18 cellular contexts compared by ENCODE assay signal in genomic region chr9:95012035-95012708, GRCh38.
A peak's percentile ranks its signal among the peaks of the same experiment; 100 is the strongest.
DNase-seq lines count a peak whose midpoint lies in the region; ATAC-seq and TF ChIP-seq lines count a peak whose summit lies in the region.
"Had no signal": no experiment of that assay in that cellular context is flagged by ENCODE, and none has a peak within 500 bp of the region (broad histone marks: within the 10 kb centered on the region; RNA-seq: fewer than 3 reads in every experiment).

No MANE protein-coding gene starts in this region.

- H3K9me3 ChIP-seq in mesenchymal stem cell (ENCODE audit: control insufficient read depth, low read length) (no peaks in the 10 kb centered on the region), stomach smooth muscle (ENCODE audit: control insufficient read depth in 2 of 2, low read length in 2 of 2) (no peaks in the 10 kb centered on the region)
- H3K9me3 ChIP-seq: BE2C, breast epithelium had no signal

- TF ChIP-seq CTCF in HFFc6 (IDR thresholded peaks at IDR 0.05) (no peak), GM10266 (IDR thresholded peaks at IDR 0.05; ENCODE audit: control insufficient read depth, insufficient read depth, low read depth, missing control alignments) (no peak)

- H3K9me3 Mint-ChIP-seq in HFFc6: no peaks in the 10 kb centered on the region
- H3K9me3 Mint-ChIP-seq: activated naive CD4-positive, alpha-beta T cell treated with anti-CD3 and anti-CD28 coated beads, Interleukin-2, amount 10 ng/mL, durations not matched to agents 7 days and 5 days had no signal

- H3K4me1 ChIP-seq in mesenchymal stem cell (ENCODE audit: control insufficient read depth, insufficient read depth, low read depth, low read length) (peaks cover 4% of the 10 kb centered on the region), stomach smooth muscle (ENCODE audit: control insufficient read depth, insufficient read depth, low read length) (peaks cover 33% of the 10 kb centered on the region)
- H3K4me1 ChIP-seq: breast epithelium had no signal

- H3K27me3 ChIP-seq in mesenchymal stem cell (ENCODE audit: control insufficient read depth in 1 of 2, insufficient read depth in 1 of 2, low read length in 2 of 2) (no peaks in the 10 kb centered on the region), stomach smooth muscle (ENCODE audit: control insufficient read depth in 1 of 2, insufficient read depth in 2 of 2, low read length in 2 of 2) (no peaks in the 10 kb centered on the region)
- H3K27me3 ChIP-seq: BE2C, breast epithelium had no signal

- H3K27ac Mint-ChIP-seq in HFFc6: peak overlapping the region; percentile 16
- H3K27ac Mint-ChIP-seq: activated naive CD4-positive, alpha-beta T cell treated with anti-CD3 and anti-CD28 coated beads, Interleukin-2, amount 10 ng/mL, durations not matched to agents 7 days and 5 days had no signal

- no peak overlapping the region for H4K8ac ChIP-seq in mesenchymal stem cell (ENCODE audit: low read length)

- H3K4me3 Mint-ChIP-seq in HFFc6: no peak overlapping the region
- H3K4me3 Mint-ChIP-seq: activated naive CD4-positive, alpha-beta T cell treated with anti-CD3 and anti-CD28 coated beads, Interleukin-2, amount 10 ng/mL, durations not matched to agents 7 days and 5 days had no signal

- H2BK120ac ChIP-seq in mesenchymal stem cell (ENCODE audit: low read depth, low read length): no peak overlapping the region

- no peak for ATAC-seq in GM21723 (IDR thresholded peaks at IDR 0.05; ENCODE audit: unreplicated experiment)
- no peak for ATAC-seq in left colon

- no peak overlapping the region for H2BK5ac ChIP-seq in mesenchymal stem cell (ENCODE audit: low read depth, low read length, poor library complexity, severe bottlenecking)

- peaks cover 71% of the 10 kb centered on the region for H3K4me1 Mint-ChIP-seq in HFFc6 (ENCODE audit: low read depth)

- H3K27ac ChIP-seq in mesenchymal stem cell (ENCODE audit: low read length, poor library complexity, severe bottlenecking) (no peak overlapping the region), stomach smooth muscle (ENCODE audit: low read length) (peak overlapping the region; percentile 72)
- H3K27ac ChIP-seq: breast epithelium, KMS-11 had no signal

- H3K36me3 ChIP-seq in mesenchymal stem cell (ENCODE audit: control insufficient read depth in 1 of 2, insufficient read depth in 2 of 2, low read depth in 1 of 2, low read length in 2 of 2) (peaks cover 31 to 53% of the 10 kb centered on the region in 2 experiments), stomach smooth muscle (ENCODE audit: control insufficient read depth in 2 of 2, insufficient read depth in 2 of 2, low read length in 2 of 2) (peaks cover 11 to 13% of the 10 kb centered on the region in 2 donors)
- H3K36me3 ChIP-seq: breast epithelium had no signal

- intact Hi-C loops in left colon (cut with DNase I, micrococcal nuclease): no loop called here

- no peak overlapping the region for H3K18ac ChIP-seq in mesenchymal stem cell (ENCODE audit: low read depth in 1 of 2, low read length in 2 of 2)

- no peak overlapping the region for H3K23ac ChIP-seq in mesenchymal stem cell (ENCODE audit: low read length in 2 of 2)

- no peaks in the 10 kb centered on the region for H3K27me3 Mint-ChIP-seq in HFFc6 (ENCODE audit: insufficient read depth)

- peaks cover 56% of the 10 kb centered on the region for H3K36me3 Mint-ChIP-seq in HFFc6 (ENCODE audit: low read depth)

- no peak overlapping the region for H3K9ac ChIP-seq in mesenchymal stem cell (ENCODE audit: low read length)
- no peak overlapping the region for H3K9ac ChIP-seq in stomach smooth muscle (ENCODE audit: low read length in 2 of 2)
- H3K9ac ChIP-seq: KMS-11 had no signal

- H2AK5ac ChIP-seq in mesenchymal stem cell (ENCODE audit: low read length, severe bottlenecking): peak overlapping the region; percentile 41

- DNase-seq in HFFc6: no peak
- DNase-seq in astrocyte of the hippocampus (ENCODE audit: low read depth, low spot score): peak; percentile 51
- no peak for DNase-seq in mesenchymal stem cell
- DNase-seq in NCI-H226: no peak
- no peak for DNase-seq in GM10266 (ENCODE audit: extremely low spot score)
- DNase-seq in left colon: no peak
- DNase-seq: activated CD4-positive, alpha-beta T cell treated with anti-CD3 and anti-CD28 coated beads for 4 hours; activated naive CD4-positive, alpha-beta T cell treated with anti-CD3 and anti-CD28 coated beads, Interleukin-2, amount 10 ng/mL, durations not matched to agents 7 days and 5 days; BE2C; glutamatergic neuron; kidney; NCI-H1417; SIG-M5; T-helper 9 cell had no signal

- no peak overlapping the region for H4K91ac ChIP-seq in mesenchymal stem cell (ENCODE audit: low read length)

- H2AFZ ChIP-seq in mesenchymal stem cell (ENCODE audit: low read depth, low read length): no peak overlapping the region

- no peak overlapping the region for H3K14ac ChIP-seq in mesenchymal stem cell (ENCODE audit: low read length in 2 of 2)

- H3K79me1 ChIP-seq in mesenchymal stem cell (replicated peaks; ENCODE audit: low read length, poor library complexity, severe bottlenecking): peaks cover 2% of the 10 kb centered on the region

- H3K4ac ChIP-seq in mesenchymal stem cell (ENCODE audit: low read depth in 1 of 2, low read length in 2 of 2): no peak overlapping the region

- H3K4me3 ChIP-seq in mesenchymal stem cell (ENCODE audit: insufficient read depth in 1 of 2, low read depth in 1 of 2, low read length in 2 of 2): no peak overlapping the region
- peak overlapping the region; percentile 52 to 56 for H3K4me3 ChIP-seq in stomach smooth muscle (ENCODE audit: low read length in 2 of 2)
- H3K4me3 ChIP-seq: breast epithelium had no signal

- H2BK12ac ChIP-seq in mesenchymal stem cell (ENCODE audit: low read length in 2 of 2): no peak overlapping the region

- H2BK15ac ChIP-seq in mesenchymal stem cell (ENCODE audit: low read depth, poor library complexity, severe bottlenecking): no peak overlapping the region

- H3K4me2 ChIP-seq in mesenchymal stem cell (ENCODE audit: low read length, poor library complexity, severe bottlenecking): no peak overlapping the region
- H3K4me2 ChIP-seq: KMS-11 had no signal

- 82% methylated on average over 6 of the region's 7 CpGs for WGBS in mesenchymal stem cell

Comparison
In these comparisons a context has a peak if more than half of its experiments do, and no peak if none do; other contexts are left out.
1. H3K4me3 ChIP-seq: peak in stomach smooth muscle (2 of 2); none in mesenchymal stem cell (0 of 2).